In genomic region chr10:14126697-14127440, GRCh38 we compare ENCODE assay signal across 13 cellular contexts.
DNase-seq lines count a peak whose midpoint lies in the region; ATAC-seq, FAIRE-seq and TF ChIP-seq lines count a peak whose summit lies in the region.
"Had no signal": no experiment of that assay in that cellular context is flagged by ENCODE, and none has a peak within 500 bp of the region (broad histone marks: within the 10 kb centered on the region; RNA-seq: fewer than 3 reads in every experiment).

No MANE protein-coding gene starts in this region.

- no peaks in the 10 kb centered on the region for H3K9me2 ChIP-seq in PC-3 (replicated peaks; ENCODE audit: low read length)

- H3K36me3 Mint-ChIP-seq in chondrocyte (ENCODE audit: low read depth), result peaks cover 9% of the 10 kb centered on the region
- no peaks in the 10 kb centered on the region for H3K36me3 Mint-ChIP-seq in mesothelial cell of epicardium
- no peaks in the 10 kb centered on the region for H3K36me3 Mint-ChIP-seq in activated T-helper 2 cell treated with anti-CD3 and anti-CD28 coated beads, Interferon-gamma antibody, Interleukin-2, Interleukin-4, amounts not matched to agents 10 μg/mL and 5 μg/mL and 100 μg/mL, durations not matched to agents 14 hours and 24 hours and 36 hours (ENCODE audit: low read depth)
- H3K36me3 Mint-ChIP-seq: CD14-positive monocyte had no signal

- H3K27ac Mint-ChIP-seq in chondrocyte (ENCODE audit: unreplicated experiment), result peak overlapping the region; percentile 24
- H3K27ac Mint-ChIP-seq in mesothelial cell of epicardium, result no peak overlapping the region
- H3K27ac Mint-ChIP-seq in activated T-helper 2 cell treated with anti-CD3 and anti-CD28 coated beads, Interferon-gamma antibody, Interleukin-2, Interleukin-4, amounts not matched to agents 10 μg/mL and 5 μg/mL and 100 μg/mL, durations not matched to agents 14 hours and 24 hours and 36 hours, result no peak overlapping the region

- in situ Hi-C loops in HepG2 (cut with HindIII; ENCODE audit: extremely low pct_ligation_motif_present, low pct_unique_long_range_greater_than_20kb), result no loop called here

- CTCF ChIA-PET in PC-3 (lab: Charles Lee), result no interaction called here
- CTCF ChIA-PET in HepG2 (lab: Yijun Ruan, JAX; ENCODE audit: low intra/inter-chr PET ratio, low total read pairs), result no interaction called here

- H3K4me3 ChIP-seq in PC-3 (ENCODE audit: low read length) (no peak overlapping the region), osteoblast (ENCODE audit: insufficient read depth, low read length) (no peak overlapping the region), HepG2 (replicated peaks in 1 of 3; ENCODE audit: insufficient read depth in 1 of 3, low read depth in 2 of 3, low read length in 3 of 3) (no peak overlapping the region)
- H3K4me3 ChIP-seq: heart right ventricle, prostate gland, thoracic aorta had no signal

- no peaks in the 10 kb centered on the region for H3K79me2 ChIP-seq in PC-3 (ENCODE audit: low read length)
- no peaks in the 10 kb centered on the region for H3K79me2 ChIP-seq in osteoblast (ENCODE audit: insufficient read depth, low read length)
- no peaks in the 10 kb centered on the region for H3K79me2 ChIP-seq in HepG2 (ENCODE audit: insufficient read depth, low read length)

- TF ChIP-seq EP300 in HepG2 (IDR thresholded peaks at IDR 0.05; ENCODE audit: low read depth in 2 of 2, low read length in 2 of 2) (no peak), HepG2 (CRISPR knock-in tag; IDR thresholded peaks at IDR 0.05; ENCODE audit: borderline replicate concordance) (no peak)

- H3K9me3 Mint-ChIP-seq in chondrocyte (ENCODE audit: low read depth), result peaks cover 14% of the 10 kb centered on the region
- peaks cover 12% of the 10 kb centered on the region for H3K9me3 Mint-ChIP-seq in mesothelial cell of epicardium
- no peaks in the 10 kb centered on the region for H3K9me3 Mint-ChIP-seq in activated T-helper 2 cell treated with anti-CD3 and anti-CD28 coated beads, Interferon-gamma antibody, Interleukin-2, Interleukin-4, amounts not matched to agents 10 μg/mL and 5 μg/mL and 100 μg/mL, durations not matched to agents 14 hours and 24 hours and 36 hours
- H3K9me3 Mint-ChIP-seq: CD14-positive monocyte had no signal

- peak; percentile 68 for DNase-seq in EL
- DNase-seq in PC-3, result peak; percentile 76
- DNase-seq in chondrocyte (ENCODE audit: low spot score), result no peak
- DNase-seq in osteoblast (ENCODE audit: insufficient read length, low spot score, missing footprints), result peak; percentile 72
- DNase-seq in HepG2 (ENCODE audit: low spot score), result no peak
- DNase-seq in NCI-H1417 (lab: John Stamatoyannopoulos, UW), result no peak
- DNase-seq in mesothelial cell of epicardium (ENCODE audit: low spot score in 2 of 2, unreplicated experiment in 2 of 2), result no peak
- DNase-seq in activated T-helper 2 cell treated with anti-CD3 and anti-CD28 coated beads, Interferon-gamma antibody, Interleukin-2, Interleukin-4, amounts not matched to agents 10 μg/mL and 5 μg/mL and 100 μg/mL, durations not matched to agents 14 hours and 24 hours and 36 hours (ENCODE audit: low spot score), result no peak
- DNase-seq: heart right ventricle, left colon had no signal

- H3K36me3 ChIP-seq in PC-3 (ENCODE audit: low read depth, low read length) (no peaks in the 10 kb centered on the region), osteoblast (ENCODE audit: insufficient read depth, low read length) (no peaks in the 10 kb centered on the region), HepG2 (replicated peaks in 1 of 2; ENCODE audit: control insufficient read depth in 1 of 2, insufficient read depth in 2 of 2, low read length in 2 of 2) (no peaks in the 10 kb centered on the region)
- H3K36me3 ChIP-seq: heart right ventricle, prostate gland, thoracic aorta had no signal

- H3K4me3 Mint-ChIP-seq in chondrocyte (ENCODE audit: unreplicated experiment) (no peak overlapping the region), mesothelial cell of epicardium (no peak overlapping the region)
- H3K4me3 Mint-ChIP-seq in activated T-helper 2 cell treated with anti-CD3 and anti-CD28 coated beads, Interferon-gamma antibody, Interleukin-2, Interleukin-4, amounts not matched to agents 10 μg/mL and 5 μg/mL and 100 μg/mL, durations not matched to agents 14 hours and 24 hours and 36 hours (ENCODE audit: low read depth), result no peak overlapping the region
- H3K4me3 Mint-ChIP-seq: CD14-positive monocyte had no signal

- no peaks in the 10 kb centered on the region for H3F3A ChIP-seq in PC-3 (ENCODE audit: low read length, unreplicated experiment)

- H3K9me3 ChIP-seq in PC-3 (ENCODE audit: low read length), result no peaks in the 10 kb centered on the region
- peaks cover 6% of the 10 kb centered on the region for H3K9me3 ChIP-seq in osteoblast (ENCODE audit: low read depth, low read length)
- H3K9me3 ChIP-seq in HepG2 (ENCODE audit: low read length), result no peaks in the 10 kb centered on the region
- H3K9me3 ChIP-seq: heart right ventricle, prostate gland, thoracic aorta had no signal

- no peak for FAIRE-seq in HepG2 (lab: Jason Lieb, UNC)

- intact Hi-C loops in PC-3 (cut with micrococcal nuclease), result loop anchor here (5.0 kb wide), 1 partner anchor 695 kb away; no protein-coding TSS in a partner anchor
- intact Hi-C loops in HepG2 (cut with micrococcal nuclease; ENCODE audit: unreplicated experiment), result no loop called here
- intact Hi-C loops in activated T-helper 2 cell treated with anti-CD3 and anti-CD28 coated beads, Interferon-gamma antibody, Interleukin-2, Interleukin-4, amounts not matched to agents 10 μg/mL and 5 μg/mL and 100 μg/mL, durations not matched to agents 14 hours and 24 hours and 36 hours (cut with micrococcal nuclease), result no loop called here

- H3K4me1 Mint-ChIP-seq in chondrocyte (ENCODE audit: low read depth), result peaks cover 31% of the 10 kb centered on the region
- no peaks in the 10 kb centered on the region for H3K4me1 Mint-ChIP-seq in mesothelial cell of epicardium
- no peaks in the 10 kb centered on the region for H3K4me1 Mint-ChIP-seq in activated T-helper 2 cell treated with anti-CD3 and anti-CD28 coated beads, Interferon-gamma antibody, Interleukin-2, Interleukin-4, amounts not matched to agents 10 μg/mL and 5 μg/mL and 100 μg/mL, durations not matched to agents 14 hours and 24 hours and 36 hours (ENCODE audit: low read depth)
- H3K4me1 Mint-ChIP-seq: CD14-positive monocyte had no signal

- no peaks in the 10 kb centered on the region for H3K27me3 Mint-ChIP-seq in chondrocyte (ENCODE audit: low read depth)
- H3K27me3 Mint-ChIP-seq in mesothelial cell of epicardium (ENCODE audit: low read depth), result peaks cover 2% of the 10 kb centered on the region
- H3K27me3 Mint-ChIP-seq in activated T-helper 2 cell treated with anti-CD3 and anti-CD28 coated beads, Interferon-gamma antibody, Interleukin-2, Interleukin-4, amounts not matched to agents 10 μg/mL and 5 μg/mL and 100 μg/mL, durations not matched to agents 14 hours and 24 hours and 36 hours (ENCODE audit: low read depth), result no peaks in the 10 kb centered on the region

- H3K9ac ChIP-seq in PC-3 (ENCODE audit: low read length) (no peak overlapping the region), HepG2 (ENCODE audit: insufficient read depth, low read depth, low read length) (no peak overlapping the region)

- H3K4me1 ChIP-seq in PC-3 (ENCODE audit: insufficient read depth, low read length) (peaks cover 4% of the 10 kb centered on the region), osteoblast (ENCODE audit: insufficient read depth, low read length) (peaks cover 4% of the 10 kb centered on the region), HepG2 (ENCODE audit: insufficient read depth, low read length) (no peaks in the 10 kb centered on the region)
- H3K4me1 ChIP-seq: heart right ventricle, prostate gland had no signal

- no peak overlapping the region for H2AFZ ChIP-seq in PC-3 (ENCODE audit: low read length)
- H2AFZ ChIP-seq in osteoblast (ENCODE audit: low read length), result no peak overlapping the region
- H2AFZ ChIP-seq in HepG2 (ENCODE audit: low read length), result no peak overlapping the region

- H3K4me2 ChIP-seq in PC-3 (ENCODE audit: low read length) (no peak overlapping the region), osteoblast (ENCODE audit: insufficient read depth, low read length) (no peak overlapping the region), HepG2 (ENCODE audit: low read depth, low read length) (no peak overlapping the region)

- H3K27me3 ChIP-seq in PC-3 (ENCODE audit: low read length) (no peaks in the 10 kb centered on the region), osteoblast (ENCODE audit: insufficient read depth, low read length) (peaks cover 11% of the 10 kb centered on the region), HepG2 (ENCODE audit: control insufficient read depth in 1 of 2, insufficient read depth in 2 of 2, low read length in 2 of 2) (peaks cover 1 to 13% of the 10 kb centered on the region in 2 experiments; a peak in 3 of 5 replicates)

- POLR2A ChIA-PET in PC-3 (lab: Charles Lee; ENCODE audit: unreplicated experiment) (no interaction called here), HepG2 (lab: Yijun Ruan, JAX) (no interaction called here)

- 19% methylated on average over 6 of the region's 6 CpGs for WGBS in HepG2 (ENCODE audit: low lambda C conversion rate)

- peak; percentile 96 for ATAC-seq in PC-3
- ATAC-seq in HepG2, result no peak
- ATAC-seq: heart right ventricle, left colon had no signal

- H4K20me1 ChIP-seq in PC-3 (ENCODE audit: low read length) (no peaks in the 10 kb centered on the region), osteoblast (ENCODE audit: insufficient read depth, low read length) (no peaks in the 10 kb centered on the region), HepG2 (ENCODE audit: insufficient read depth, low read length) (no peaks in the 10 kb centered on the region)

- BruUV-seq in PC-3 (replicated peaks; lab: Mats Ljungman, UMichigan), result no TSS peak
- BruUV-seq in HepG2 (replicated peaks; lab: Mats Ljungman, UMichigan), result no TSS peak

- TF ChIP-seq RAD21 in HepG2 (CRISPR knock-in tag; IDR thresholded peaks at IDR 0.05), result no peak

- no peak for TF ChIP-seq CTCF in PC-3 (conservative IDR thresholded peaks at IDR 0.05; ENCODE audit: low read depth, low read length)
- no peak for TF ChIP-seq CTCF in chondrocyte (IDR thresholded peaks at IDR 0.05)
- no peak for TF ChIP-seq CTCF in osteoblast (IDR thresholded peaks at IDR 0.05; ENCODE audit: extremely low read depth, low read depth, low read length)
- TF ChIP-seq CTCF in HepG2 (CRISPR knock-in tag; IDR thresholded peaks at IDR 0.05), result no peak
- no peak for TF ChIP-seq CTCF in mesothelial cell of epicardium (IDR thresholded peaks at IDR 0.05; ENCODE audit: unreplicated experiment)

- TF ChIP-seq POLR2A in HepG2 (IDR thresholded peaks at IDR 0.05; ENCODE audit: insufficient read depth in 1 of 2, low read depth in 2 of 2, low read length in 2 of 2), result no peak

- H3K27ac ChIP-seq in PC-3 (ENCODE audit: low read length) (no peak overlapping the region), osteoblast (ENCODE audit: low read depth, low read length) (no peak overlapping the region), HepG2 (ENCODE audit: extremely low read length, insufficient read depth, low read length) (no peak overlapping the region)
- H3K27ac ChIP-seq: heart right ventricle, prostate gland, thoracic aorta had no signal

TF ChIP-seq in HepG2, 621 proteins besides CTCF, POLR2A, EP300 and RAD21 (continues in another document):
- TF ChIP-seq PHF21A (CRISPR knock-in tag; IDR thresholded peaks at IDR 0.05), result no peak

Comparison
In these comparisons a context has a peak if more than half of its experiments do, and no peak if none do; other contexts are left out.
1. DNase-seq: peak in EL (single experiment), PC-3 (single experiment) and osteoblast (single experiment); none in chondrocyte (single experiment), HepG2 (single experiment), NCI-H1417 (0 of 3), mesothelial cell of epicardium (0 of 2) and activated T-helper 2 cell treated with anti-CD3 and anti-CD28 coated beads, Interferon-gamma antibody, Interleukin-2, Interleukin-4, amounts not matched to agents 10 μg/mL and 5 μg/mL and 100 μg/mL, durations not matched to agents 14 hours and 24 hours and 36 hours (single experiment).